Comparison of ENCODE assay signal across 8 cellular contexts in the genomic region with DNA sequence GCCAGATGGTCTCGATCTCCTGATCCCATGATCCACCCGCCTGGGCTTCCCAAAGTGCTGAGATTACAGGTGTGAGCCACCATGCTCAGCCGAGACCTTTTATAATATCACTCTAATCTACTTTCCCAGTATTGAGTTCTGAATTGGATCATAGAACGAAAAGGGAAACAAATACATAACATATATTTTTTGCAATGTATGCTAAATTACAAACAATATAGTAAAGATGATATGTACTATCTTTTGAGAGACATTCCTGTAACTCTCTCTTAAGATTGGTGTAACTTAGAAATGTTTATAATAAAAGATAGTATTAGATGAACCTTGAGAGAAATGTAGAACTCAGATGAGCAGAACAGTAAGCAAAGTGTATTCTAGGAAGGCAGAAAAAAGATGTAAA.
"Had no signal": no experiment of that assay in that cellular context is flagged by ENCODE, and none has a peak within 500 bp of the region (broad histone marks: within the 10 kb centered on the region; RNA-seq: fewer than 3 reads in every experiment).

No MANE protein-coding gene starts in this region.

- H3K4me3 ChIP-seq: GM23338 had no signal

- H2AFZ ChIP-seq: GM23338 had no signal

- H3K4me1 Mint-ChIP-seq: GM23338, H9, IgD-negative memory B cell had no signal

- DNase-seq: H9, HCEC 1CT, KG1 had no signal

- H3K4me2 ChIP-seq: GM23338 had no signal

- H3K27ac ChIP-seq: HL-60 had no signal

- H3K36me3 Mint-ChIP-seq: IgD-negative memory B cell had no signal

- ATAC-seq: GM23338 had no signal

- H3K27me3 Mint-ChIP-seq: IgD-negative memory B cell had no signal

- FAIRE-seq: H1, H54 had no signal

- H3K27ac Mint-ChIP-seq: GM23338, H9, IgD-negative memory B cell had no signal

- H3K4me3 Mint-ChIP-seq: GM23338, H9, IgD-negative memory B cell had no signal
